In the genomic region with DNA sequence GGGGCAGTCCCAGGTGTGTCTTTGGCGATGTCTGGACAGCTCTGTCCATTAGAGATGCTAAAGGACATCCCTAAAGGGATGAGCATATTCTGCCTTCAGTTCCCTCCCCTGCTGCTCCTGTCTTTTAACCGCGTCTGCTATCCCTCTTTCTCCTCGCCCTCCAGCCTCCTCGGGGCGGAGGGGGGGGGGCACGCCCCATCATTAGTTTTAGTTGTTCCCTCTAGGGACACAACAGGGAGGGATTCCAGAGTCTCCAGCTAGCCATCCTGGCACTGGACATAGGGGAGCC, we compare ENCODE assay signal across 8 cellular contexts. TPM values are rescaled to one million over a fixed set of nuclear protein-coding genes. Genes with fewer than 3 reads are reported as not detected.
DNase-seq lines count a peak whose midpoint lies in the region.

No MANE protein-coding gene starts in this region.

- H3K27ac ChIP-seq in layer of hippocampus (ENCODE audit: low read depth, low read length) (peak overlapping the region; percentile 92), temporal lobe (ENCODE audit: low read depth, low read length) (peak overlapping the region; percentile 69)

- DNase-seq in NCI-H748 (lab: John Stamatoyannopoulos, UW; ENCODE audit: unreplicated experiment) (peak; percentile 42), NCI-H748 treated with DMSO at 0.1 percent for 48 hours (lab: John Stamatoyannopoulos, UW) (no peak), adipocyte (ENCODE audit: low read depth) (no peak), mesenteric fat pad (ENCODE audit: low spot score) (no peak)
- no peak for DNase-seq in activated CD8-positive, alpha-beta memory T cell treated with anti-CD3 and anti-CD28 coated beads, Interleukin-2, amount 50 U/mL, for 4 hours
- DNase-seq in stimulated activated naive CD4-positive, alpha-beta T cell (lab: John Stamatoyannopoulos, UW) = no peak

- H3K9me3 ChIP-seq in adipocyte (ENCODE audit: control insufficient read depth, low read length) = no peaks in the 10 kb centered on the region

- no peaks in the 10 kb centered on the region for H3K27me3 ChIP-seq in adipocyte (replicated peaks; ENCODE audit: control insufficient read depth, insufficient read depth, low read length)
- no peaks in the 10 kb centered on the region for H3K27me3 ChIP-seq in layer of hippocampus (ENCODE audit: control insufficient read depth, insufficient read depth, low read length)

- H3K4me1 ChIP-seq in adipocyte (ENCODE audit: control insufficient read depth, insufficient read depth, low read length) = peaks cover 16% of the 10 kb centered on the region

- peak overlapping the region; percentile 89 for H3K9ac ChIP-seq in adipocyte (ENCODE audit: low read length)

- H3K4me3 ChIP-seq in adipocyte (ENCODE audit: low read length) = peak overlapping the region; percentile 88

- peaks cover 34% of the 10 kb centered on the region for H3K36me3 ChIP-seq in adipocyte (ENCODE audit: control insufficient read depth, insufficient read depth, low read length, severe bottlenecking)

RNA-seq across cellular contexts. Expression of a gene that starts 1.1 kb away (rescaled TPM):
- total RNA-seq in temporal lobe = 21.4 TPM
- 29.9 TPM for total RNA-seq in mesenteric fat pad
